Comparison of ENCODE assay signal across 22 cellular contexts in the genomic region with DNA sequence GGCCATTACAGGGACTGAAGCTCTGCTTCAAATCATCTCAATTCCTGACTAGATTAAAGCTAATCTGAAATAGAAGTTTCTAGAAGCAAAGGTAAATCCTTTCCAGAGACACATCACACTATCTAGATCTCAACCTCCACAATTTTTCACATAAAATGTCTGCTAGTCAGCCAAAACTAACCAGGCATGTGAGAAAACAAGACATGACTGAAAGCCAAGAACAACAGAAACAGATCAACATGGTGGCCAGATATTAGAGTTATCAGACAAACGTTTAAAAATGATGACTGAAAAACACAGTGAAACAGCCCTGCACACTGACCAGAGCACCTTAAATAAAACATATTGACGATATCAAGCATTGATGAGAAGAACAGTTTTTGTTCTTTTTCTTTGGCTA.
"Had no signal": no experiment of that assay in that cellular context is flagged by ENCODE, and none has a peak within 500 bp of the region (broad histone marks: within the 10 kb centered on the region; RNA-seq: fewer than 3 reads in every experiment).

No MANE protein-coding gene starts in this region.

- H3K9me3 ChIP-seq: esophagus squamous epithelium, heart right ventricle, lower lobe of right lung, right atrium auricular region, stomach, vagina had no signal

- H3K27ac ChIP-seq: brain microvascular endothelial cell, coronary artery, esophagus squamous epithelium, heart right ventricle, lower lobe of right lung, right atrium auricular region, stomach, vagina had no signal

- H3K27me3 Mint-ChIP-seq: activated B cell treated with CpG ODN at 0.5 μM for 24 hours; activated CD8-positive, alpha-beta T cell treated with anti-CD3 and anti-CD28 coated beads for 36 hours; activated naive CD8-positive, alpha-beta T cell treated with anti-CD3 and anti-CD28 coated beads, Interleukin-2, amount 10 ng/mL, durations not matched to agents 7 days and 5 days had no signal

- DNase-seq: activated B cell treated with CpG ODN at 0.5 μM for 24 hours; activated CD4-positive, alpha-beta T cell treated with anti-CD3 and anti-CD28 coated beads for 48 hours; activated CD8-positive, alpha-beta T cell treated with anti-CD3 and anti-CD28 coated beads for 36 hours; activated naive CD8-positive, alpha-beta T cell treated with anti-CD3 and anti-CD28 coated beads, Interleukin-2, amount 10 ng/mL, durations not matched to agents 7 days and 5 days; activated T-cell treated with anti-CD3 and anti-CD28 coated beads, Interleukin-2, amount 50 U/mL, for 72 hours; brain microvascular endothelial cell; central memory CD4-positive, alpha-beta T cell; esophagus squamous epithelium; heart right ventricle; left cardiac atrium; lower lobe of right lung; nephron progenitor cell; small intestine; stimulated activated CD4-positive, alpha-beta T cell treated with anti-CD3 and anti-CD28 coated beads, Interleukin-4, amount 100 ng/mL, for 24 hours; stomach; SW 1271; trophoblast cell had no signal

- H3K4me3 Mint-ChIP-seq: activated B cell treated with CpG ODN at 0.5 μM for 24 hours; activated CD8-positive, alpha-beta T cell treated with anti-CD3 and anti-CD28 coated beads for 36 hours; nephron progenitor cell had no signal

- H3K9me3 Mint-ChIP-seq: activated B cell treated with CpG ODN at 0.5 μM for 24 hours; activated CD8-positive, alpha-beta T cell treated with anti-CD3 and anti-CD28 coated beads for 36 hours; activated naive CD8-positive, alpha-beta T cell treated with anti-CD3 and anti-CD28 coated beads, Interleukin-2, amount 10 ng/mL, durations not matched to agents 7 days and 5 days; activated T-cell treated with anti-CD3 and anti-CD28 coated beads, Interleukin-2, amount 50 U/mL, for 72 hours; nephron progenitor cell; stimulated activated effector memory CD8-positive, alpha-beta T cell treated with anti-CD3 and anti-CD28 coated beads, Interleukin-12 subunit alpha, Interleukin-12 subunit beta, amount 100 ng/mL, for 72 hours had no signal

- H3K4me1 ChIP-seq: esophagus squamous epithelium, lower lobe of right lung, right atrium auricular region, vagina had no signal

- ATAC-seq: activated CD8-positive, alpha-beta T cell treated with anti-CD3 and anti-CD28 coated beads for 36 hours; activated T-cell treated with anti-CD3 and anti-CD28 coated beads, Interleukin-2, amount 50 U/mL, for 72 hours; heart right ventricle; left cardiac atrium; lower lobe of right lung; stimulated activated effector memory CD8-positive, alpha-beta T cell treated with anti-CD3 and anti-CD28 coated beads, Interleukin-12 subunit alpha, Interleukin-12 subunit beta, amount 100 ng/mL, for 72 hours had no signal

- H3K27ac Mint-ChIP-seq: activated B cell treated with CpG ODN at 0.5 μM for 24 hours; activated CD8-positive, alpha-beta T cell treated with anti-CD3 and anti-CD28 coated beads for 36 hours; activated naive CD8-positive, alpha-beta T cell treated with anti-CD3 and anti-CD28 coated beads, Interleukin-2, amount 10 ng/mL, durations not matched to agents 7 days and 5 days; activated T-cell treated with anti-CD3 and anti-CD28 coated beads, Interleukin-2, amount 50 U/mL, for 72 hours; nephron progenitor cell; stimulated activated effector memory CD8-positive, alpha-beta T cell treated with anti-CD3 and anti-CD28 coated beads, Interleukin-12 subunit alpha, Interleukin-12 subunit beta, amount 100 ng/mL, for 72 hours had no signal

- H3K4me3 ChIP-seq: coronary artery, esophagus squamous epithelium, heart right ventricle, lower lobe of right lung, right atrium auricular region, stomach, vagina had no signal

- FAIRE-seq: small intestine, TTC549 had no signal

- H3K27me3 ChIP-seq: brain microvascular endothelial cell, esophagus squamous epithelium, heart right ventricle, right atrium auricular region, stomach, vagina had no signal

- H3K36me3 ChIP-seq: brain microvascular endothelial cell, right atrium auricular region had no signal
